ENCODE assay signal across 19 cellular contexts in genomic region chr9:110536802-110537201, GRCh38. TPM values are rescaled to one million over a fixed set of nuclear protein-coding genes. Genes with fewer than 3 reads are reported as not detected.
DNase-seq lines count a peak whose midpoint lies in the region; ATAC-seq, FAIRE-seq and TF ChIP-seq lines count a peak whose summit lies in the region.
"Had no signal": no experiment of that assay in that cellular context is flagged by ENCODE, and none has a peak within 500 bp of the region (broad histone marks: within the 10 kb centered on the region; RNA-seq: fewer than 3 reads in every experiment).

No MANE protein-coding gene starts in this region.

- no peak for ATAC-seq in T-helper 17 cell
- no peak for ATAC-seq in activated CD8-positive, alpha-beta memory T cell treated with anti-CD3 and anti-CD28 coated beads, Interleukin-2, amount 10 ng/mL, durations not matched to agents 7 days and 5 days
- ATAC-seq: body of pancreas had no signal

- no peaks in the 10 kb centered on the region for H3K27me3 Mint-ChIP-seq in T-helper 17 cell
- H3K27me3 Mint-ChIP-seq in activated CD8-positive, alpha-beta memory T cell treated with anti-CD3 and anti-CD28 coated beads, Interleukin-2, amount 10 ng/mL, durations not matched to agents 7 days and 5 days = no peaks in the 10 kb centered on the region
- H3K27me3 Mint-ChIP-seq: CD8-positive, alpha-beta memory T cell; IgD-negative memory B cell had no signal

- H3K27ac Mint-ChIP-seq in T-helper 17 cell = no peak overlapping the region
- no peak overlapping the region for H3K27ac Mint-ChIP-seq in activated CD8-positive, alpha-beta memory T cell treated with anti-CD3 and anti-CD28 coated beads, Interleukin-2, amount 10 ng/mL, durations not matched to agents 7 days and 5 days
- H3K27ac Mint-ChIP-seq: CD8-positive, alpha-beta memory T cell; IgD-negative memory B cell; nephron progenitor cell had no signal

- TF ChIP-seq CTCF in fibroblast of villous mesenchyme (IDR thresholded peaks at IDR 0.05; ENCODE audit: insufficient read depth, low read depth, low read length) = no peak

- no peak for FAIRE-seq in HTR-8/SVneo (lab: Jason Lieb, UNC)
- FAIRE-seq: frontal cortex had no signal

- no peaks in the 10 kb centered on the region for H3K4me1 Mint-ChIP-seq in T-helper 17 cell
- no peaks in the 10 kb centered on the region for H3K4me1 Mint-ChIP-seq in activated CD8-positive, alpha-beta memory T cell treated with anti-CD3 and anti-CD28 coated beads, Interleukin-2, amount 10 ng/mL, durations not matched to agents 7 days and 5 days
- H3K4me1 Mint-ChIP-seq: CD8-positive, alpha-beta memory T cell; IgD-negative memory B cell; nephron progenitor cell had no signal

- no peak overlapping the region for H3K4me3 Mint-ChIP-seq in T-helper 17 cell
- no peak overlapping the region for H3K4me3 Mint-ChIP-seq in activated CD8-positive, alpha-beta memory T cell treated with anti-CD3 and anti-CD28 coated beads, Interleukin-2, amount 10 ng/mL, durations not matched to agents 7 days and 5 days
- H3K4me3 Mint-ChIP-seq: CD8-positive, alpha-beta memory T cell; IgD-negative memory B cell; nephron progenitor cell had no signal

- H3K36me3 Mint-ChIP-seq in T-helper 17 cell (ENCODE audit: low read depth) = no peaks in the 10 kb centered on the region
- no peaks in the 10 kb centered on the region for H3K36me3 Mint-ChIP-seq in activated CD8-positive, alpha-beta memory T cell treated with anti-CD3 and anti-CD28 coated beads, Interleukin-2, amount 10 ng/mL, durations not matched to agents 7 days and 5 days
- H3K36me3 Mint-ChIP-seq: CD8-positive, alpha-beta memory T cell; IgD-negative memory B cell had no signal

- H3K9me3 Mint-ChIP-seq in activated CD8-positive, alpha-beta memory T cell treated with anti-CD3 and anti-CD28 coated beads, Interleukin-2, amount 10 ng/mL, durations not matched to agents 7 days and 5 days (ENCODE audit: low read depth) = peaks cover 2% of the 10 kb centered on the region

- CTCF ChIA-PET in activated CD8-positive, alpha-beta memory T cell treated with anti-CD3 and anti-CD28 coated beads, Interleukin-2, amount 10 ng/mL, durations not matched to agents 7 days and 5 days (lab: Charles Lee) = no interaction called here

- no peak overlapping the region for H3K4me3 ChIP-seq in fibroblast of villous mesenchyme (ENCODE audit: low read depth, low read length)
- H3K4me3 ChIP-seq: body of pancreas, HAP-1, testis had no signal

- H3K9me3 ChIP-seq in T-helper 17 cell (ENCODE audit: control insufficient read depth, low read length, poor library complexity, severe bottlenecking) = no peaks in the 10 kb centered on the region
- H3K9me3 ChIP-seq: body of pancreas, HAP-1, testis had no signal

- DNase-seq in GM03348 (ENCODE audit: low spot score) (peak; percentile 25), RPMI7951 (ENCODE audit: low read depth) (peak; percentile 55), fibroblast of villous mesenchyme (ENCODE audit: low read depth) (peak; percentile 96), stromal cell of bone marrow (ENCODE audit: low read depth) (peak; percentile 87), T-helper 17 cell (no peak), HTR-8/SVneo (ENCODE audit: insufficient read length, low spot score) (no peak)
- DNase-seq in activated CD8-positive, alpha-beta memory T cell treated with anti-CD3 and anti-CD28 coated beads, Interleukin-2, amount 10 ng/mL, durations not matched to agents 7 days and 5 days = no peak
- DNase-seq: activated CD4-positive, alpha-beta T cell treated with anti-CD3 and anti-CD28 coated beads for 1 hour; activated CD8-positive, alpha-beta memory T cell treated with anti-CD3 and anti-CD28 coated beads, Interleukin-2, amount 50 U/mL, for 48 hours; activated naive CD4-positive, alpha-beta T cell; body of pancreas; CD8-positive, alpha-beta memory T cell; NCI-H1092; nephron progenitor cell; T-helper 9 cell; testis had no signal

RNA-seq across cellular contexts. Expression of gene SVEP1, which starts 42.7 kb away (rescaled TPM):
- 10.9 and 17.2 TPM in 2 replicates for total RNA-seq in RPMI7951 (2014; rRNA removed; shearing (Covaris generic))
- 39.6 and 81.2 TPM in 2 replicates for total RNA-seq in fibroblast of villous mesenchyme
- under 1 TPM; 0.08 to 0.17 TPM for total RNA-seq in T-helper 17 cell
- total RNA-seq in activated CD8-positive, alpha-beta memory T cell treated with anti-CD3 and anti-CD28 coated beads, Interleukin-2, amount 10 ng/mL, durations not matched to agents 7 days and 5 days = not detected
- total RNA-seq: CD8-positive, alpha-beta memory T cell had no signal

Comparison
In these comparisons a context has a peak if more than half of its experiments do, and no peak if none do; other contexts are left out.
1. DNase-seq: peak in GM03348 (single experiment), RPMI7951 (single experiment), fibroblast of villous mesenchyme (single experiment) and stromal cell of bone marrow (single experiment); none in T-helper 17 cell (0 of 3), activated CD8-positive, alpha-beta memory T cell treated with anti-CD3 and anti-CD28 coated beads, Interleukin-2, amount 10 ng/mL, durations not matched to agents 7 days and 5 days (single experiment) and HTR-8/SVneo (single experiment).
2. RNA of gene SVEP1, which starts 42.7 kb away (total RNA-seq): 39.6 to 81.2 TPM in fibroblast of villous mesenchyme and 10.9 to 17.2 TPM in RPMI7951; 0.08 to 0.17 TPM in T-helper 17 cell and not detected in activated CD8-positive, alpha-beta memory T cell treated with anti-CD3 and anti-CD28 coated beads, Interleukin-2, amount 10 ng/mL, durations not matched to agents 7 days and 5 days; every median in the first group is over 10 times any median in the second.